ENCODE assay signal across 9 cellular contexts in the genomic region with DNA sequence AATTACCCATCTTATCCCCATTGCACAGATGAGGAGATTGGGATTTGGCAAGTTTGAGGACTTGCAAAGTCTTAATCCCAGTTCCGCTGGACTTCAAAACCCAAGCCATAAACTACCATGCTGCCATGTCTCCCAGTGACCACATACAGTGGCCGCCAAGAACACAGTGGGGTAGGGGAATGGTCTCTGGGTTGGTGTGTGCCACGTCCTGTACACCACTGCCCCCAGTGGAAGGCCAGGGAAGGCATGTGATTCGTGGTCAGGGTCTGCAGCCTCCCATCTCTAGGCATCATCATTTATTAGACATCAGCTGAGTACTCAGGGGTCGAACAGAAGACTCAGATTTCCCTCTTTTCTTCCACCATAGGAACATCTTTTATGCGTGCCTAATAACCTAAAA.
DNase-seq lines count a peak whose midpoint lies in the region; ATAC-seq and TF ChIP-seq lines count a peak whose summit lies in the region.
"Had no signal": no experiment of that assay in that cellular context is flagged by ENCODE, and none has a peak within 500 bp of the region (broad histone marks: within the 10 kb centered on the region; RNA-seq: fewer than 3 reads in every experiment).

No MANE protein-coding gene starts in this region.

- DNase-seq in GM12864 (ENCODE audit: low read depth) (no peak), RWPE1 (ENCODE audit: low spot score) (no peak), fibroblast of pulmonary artery (ENCODE audit: low read depth) (no peak), lower leg skin (ENCODE audit: low spot score in 2 of 2) (no peak), omental fat pad (ENCODE audit: low spot score) (no peak)

- ATAC-seq in HG03196 (IDR thresholded peaks at IDR 0.05; ENCODE audit: unreplicated experiment) (no peak), omental fat pad (ENCODE audit: low FRiP score) (no peak), HG03159 (IDR thresholded peaks at IDR 0.05; ENCODE audit: unreplicated experiment) (no peak)

- peak; percentile 72 for TF ChIP-seq CTCF in 22Rv1 (IDR thresholded peaks at IDR 0.05)
- peak; percentile 78 for TF ChIP-seq CTCF in GM12864 (IDR thresholded peaks at IDR 0.05; ENCODE audit: low read depth, low read length, missing control alignments)
- 0 out of 2 replicates have a peak, but pooled peaks have one; percentile 14 for TF ChIP-seq CTCF in RWPE1 (conservative IDR thresholded peaks at IDR 0.05; ENCODE audit: low read depth)
- TF ChIP-seq CTCF in fibroblast of pulmonary artery (IDR thresholded peaks at IDR 0.05; ENCODE audit: low read length, missing control alignments): peak; percentile 52
- no peak for TF ChIP-seq CTCF in lower leg skin (IDR thresholded peaks at IDR 0.05)
- no peak for TF ChIP-seq CTCF in omental fat pad (IDR thresholded peaks at IDR 0.05)

- TF ChIP-seq POLR2A in lower leg skin (IDR thresholded peaks at IDR 0.05): no peak

- WGBS in lower leg skin, 2 donors: 83% methylated on average over 6 of the region's 6 CpGs

- no peak overlapping the region for H3K27ac ChIP-seq in 22Rv1
- no peak overlapping the region for H3K27ac ChIP-seq in RWPE1
- H3K27ac ChIP-seq: parathyroid adenoma had no signal

- POLR2A ChIA-PET in RWPE1 (lab: Yijun Ruan, JAX; ENCODE audit: low non-redundant PET): no interaction called here

- CTCF ChIA-PET in RWPE1 (lab: Yijun Ruan, JAX): interaction anchor here (1.3 kb wide), 1 partner anchor 10 kb away, joined by 3 read pairs; no protein-coding TSS in a partner anchor

- H3K4me3 ChIP-seq in GM12864 (ENCODE audit: low read depth, low read length): no peak overlapping the region
- no peak overlapping the region for H3K4me3 ChIP-seq in fibroblast of pulmonary artery (replicated peaks; ENCODE audit: low read depth, low read length)
- no peak overlapping the region for H3K4me3 ChIP-seq in lower leg skin (ENCODE audit: low read depth, poor library complexity, severe bottlenecking)

- intact Hi-C loops in lower leg skin (cut with DNase I; ENCODE audit: low total_unique reads): no loop called here

Comparison
In these comparisons a context has a peak if more than half of its experiments do, and no peak if none do; other contexts are left out.
1. CTCF ChIP-seq: peak in 22Rv1 (single experiment), GM12864 (single experiment), RWPE1 (single experiment) and fibroblast of pulmonary artery (single experiment); none in lower leg skin (0 of 3) and omental fat pad (0 of 3).